19 cellular contexts compared by ENCODE assay signal in genomic region chr6:54598787-54599309, GRCh38.
"Had no signal": no experiment of that assay in that cellular context is flagged by ENCODE, and none has a peak within 500 bp of the region (broad histone marks: within the 10 kb centered on the region; RNA-seq: fewer than 3 reads in every experiment).

No MANE protein-coding gene starts in this region.

- ATAC-seq: left lung; natural killer cell; stimulated activated naive B cell treated with anti-CD40 and anti-IgM and Interleukin-4, amounts not matched to agents 10 μg/mL and 1 μg/mL and 100 μg/mL, for 72 hours had no signal

- H3K4me3 ChIP-seq: coronary artery, left lung, tibial artery had no signal

- H3K9me3 Mint-ChIP-seq: activated CD4-positive, alpha-beta T cell treated with anti-CD3 and anti-CD28 coated beads, Interleukin-2, amount 10 ng/mL, durations not matched to agents 7 days and 5 days; natural killer cell; T-helper 2 cell treated with Interferon-gamma antibody and Interleukin-4, amounts not matched to agents 5 μg/mL and 100 μg/mL, for 36 hours had no signal

- H3K27me3 ChIP-seq: left lung, neutrophil, tibial artery had no signal

- H3K27ac Mint-ChIP-seq: activated CD4-positive, alpha-beta T cell treated with anti-CD3 and anti-CD28 coated beads, Interleukin-2, amount 10 ng/mL, durations not matched to agents 7 days and 5 days; activated naive CD8-positive, alpha-beta T cell; natural killer cell; stimulated activated naive B cell treated with anti-CD40 and anti-IgM and Interleukin-4, amounts not matched to agents 10 μg/mL and 1 μg/mL and 100 μg/mL, for 72 hours; T-helper 2 cell treated with Interferon-gamma antibody and Interleukin-4, amounts not matched to agents 5 μg/mL and 100 μg/mL, for 36 hours had no signal

- H3K27ac ChIP-seq: coronary artery, left lung, neutrophil, tibial artery had no signal

- H3K4me3 Mint-ChIP-seq: activated CD4-positive, alpha-beta T cell treated with anti-CD3 and anti-CD28 coated beads, Interleukin-2, amount 10 ng/mL, durations not matched to agents 7 days and 5 days; activated naive CD8-positive, alpha-beta T cell; natural killer cell; stimulated activated naive B cell treated with anti-CD40 and anti-IgM and Interleukin-4, amounts not matched to agents 10 μg/mL and 1 μg/mL and 100 μg/mL, for 72 hours; T-helper 2 cell treated with Interferon-gamma antibody and Interleukin-4, amounts not matched to agents 5 μg/mL and 100 μg/mL, for 36 hours had no signal

- DNase-seq: activated CD4-positive, alpha-beta T cell treated with anti-CD3 and anti-CD28 coated beads, Interleukin-2, amount 10 ng/mL, durations not matched to agents 7 days and 5 days; activated CD4-positive, CD25-positive, alpha-beta regulatory T cell; activated gamma-delta T cell treated with Interleukin-2 at 50 U/mL for 16 hours; aorta; caudate nucleus; effector CD4-positive, alpha-beta T cell; hippocampal formation; kidney; left lung; natural killer cell; retina; stimulated activated CD4-positive, alpha-beta T cell treated with anti-CD3 and anti-CD28 coated beads, Interleukin-15, amount 100 ng/mL, for 24 hours; stimulated activated CD4-positive, alpha-beta T cell treated with anti-CD3 and anti-CD28 coated beads, Interleukin-4, amount 100 ng/mL, for 1 hour; stimulated activated naive B cell treated with anti-CD40 and anti-IgM and Interleukin-4, amounts not matched to agents 10 μg/mL and 1 μg/mL and 100 μg/mL, for 72 hours; tibial artery had no signal

- H3K4me1 ChIP-seq: left lung, tibial artery had no signal

- H3K36me3 Mint-ChIP-seq: activated naive CD8-positive, alpha-beta T cell; natural killer cell; stimulated activated naive B cell treated with anti-CD40 and anti-IgM and Interleukin-4, amounts not matched to agents 10 μg/mL and 1 μg/mL and 100 μg/mL, for 72 hours had no signal

- H3K4me1 Mint-ChIP-seq: activated CD4-positive, alpha-beta T cell treated with anti-CD3 and anti-CD28 coated beads, Interleukin-2, amount 10 ng/mL, durations not matched to agents 7 days and 5 days; natural killer cell; stimulated activated naive B cell treated with anti-CD40 and anti-IgM and Interleukin-4, amounts not matched to agents 10 μg/mL and 1 μg/mL and 100 μg/mL, for 72 hours had no signal

- H3K36me3 ChIP-seq: left lung, neutrophil, tibial artery had no signal

- H3K9me3 ChIP-seq: left lung, neutrophil, tibial artery had no signal

- H3K27me3 Mint-ChIP-seq: activated CD4-positive, alpha-beta T cell treated with anti-CD3 and anti-CD28 coated beads, Interleukin-2, amount 10 ng/mL, durations not matched to agents 7 days and 5 days; activated naive CD8-positive, alpha-beta T cell; stimulated activated naive B cell treated with anti-CD40 and anti-IgM and Interleukin-4, amounts not matched to agents 10 μg/mL and 1 μg/mL and 100 μg/mL, for 72 hours had no signal
